ENCODE assay signal across 8 cellular contexts in the genomic region with DNA sequence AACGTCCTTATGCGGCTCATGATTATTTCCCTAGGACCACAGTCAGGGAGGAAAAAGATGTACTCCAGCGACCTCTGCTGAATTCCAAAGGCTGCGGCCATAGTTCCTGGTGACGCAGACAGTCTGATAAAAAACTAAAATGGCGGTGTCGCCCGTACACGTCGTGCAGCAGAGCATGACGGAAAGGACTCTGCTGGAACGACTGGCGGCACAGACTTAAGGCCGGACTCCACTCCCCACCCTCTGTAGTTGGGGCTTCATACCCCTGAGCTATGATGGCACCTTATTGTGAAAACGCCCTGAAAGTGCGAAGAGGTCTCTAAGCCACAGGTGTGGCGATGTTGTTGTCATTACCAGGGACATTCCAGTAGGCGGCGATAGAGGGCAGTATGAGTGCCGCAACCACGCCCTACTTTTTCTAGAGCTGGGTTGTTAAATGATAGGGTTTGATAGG.
DNase-seq lines count a peak whose midpoint lies in the region; ATAC-seq and TF ChIP-seq lines count a peak whose summit lies in the region.

No MANE protein-coding gene starts in this region.

- H4K8ac ChIP-seq in trophoblast cell (ENCODE audit: low read depth, low read length) = peak overlapping the region; percentile 90

- POLR2A ChIA-PET in AG04450 (lab: Yijun Ruan, JAX) = no interaction called here

- no peaks in the 10 kb centered on the region for H3K27me3 ChIP-seq in AG04450 (ENCODE audit: control insufficient read depth, insufficient read depth, low read length)
- no peaks in the 10 kb centered on the region for H3K27me3 ChIP-seq in cardiac muscle cell
- H3K27me3 ChIP-seq in trophoblast cell (ENCODE audit: insufficient read depth, low read length) = no peaks in the 10 kb centered on the region

- H3K27ac ChIP-seq in AG04450 (ENCODE audit: low read depth, low read length) = no peak overlapping the region
- peak overlapping the region; percentile 75 for H3K27ac ChIP-seq in cardiac muscle cell
- no peak overlapping the region for H3K27ac ChIP-seq in trophoblast cell (ENCODE audit: low read depth, low read length)
- H3K27ac ChIP-seq in urinary bladder (ENCODE audit: low read depth) = no peak overlapping the region

- CTCF ChIA-PET in AG04450 (lab: Charles Lee) = interaction anchor here (0.6 to 6.0 kb wide), 36 partner anchors 9 to 1424 kb away, joined by 3 to 112 read pairs (median 4); no protein-coding TSS in a partner anchor

- H3K4me1 ChIP-seq in cardiac muscle cell (ENCODE audit: low read depth) (no peaks in the 10 kb centered on the region), trophoblast cell (ENCODE audit: control insufficient read depth in 1 of 2, insufficient read depth in 2 of 2, low read length in 2 of 2) (no peaks in the 10 kb centered on the region), urinary bladder (ENCODE audit: insufficient read depth) (no peaks in the 10 kb centered on the region)

- peak overlapping the region; percentile 93 for H4K12ac ChIP-seq in trophoblast cell (ENCODE audit: low read depth, low read length)

- H2AK5ac ChIP-seq in trophoblast cell (ENCODE audit: low read length) = no peak overlapping the region

- peak overlapping the region; percentile 80 for H2BK120ac ChIP-seq in trophoblast cell (ENCODE audit: insufficient read depth, low read length, poor library complexity)

- no peaks in the 10 kb centered on the region for H3K27me3 Mint-ChIP-seq in activated naive CD4-positive, alpha-beta T cell treated with anti-CD3 and anti-CD28 coated beads, Interleukin-2, amount 50 U/mL, for 24 hours

- H3K79me1 ChIP-seq in trophoblast cell (ENCODE audit: low read length) = no peaks in the 10 kb centered on the region

- no peaks in the 10 kb centered on the region for H3K9me3 Mint-ChIP-seq in activated naive CD4-positive, alpha-beta T cell treated with anti-CD3 and anti-CD28 coated beads, Interleukin-2, amount 50 U/mL, for 24 hours

- H3K4me3 Mint-ChIP-seq in activated naive CD4-positive, alpha-beta T cell treated with anti-CD3 and anti-CD28 coated beads, Interleukin-2, amount 50 U/mL, for 24 hours = peak overlapping the region; percentile 94

- H3K27ac Mint-ChIP-seq in activated naive CD4-positive, alpha-beta T cell treated with anti-CD3 and anti-CD28 coated beads, Interleukin-2, amount 50 U/mL, for 24 hours = peak overlapping the region; percentile 80

- peak overlapping the region; percentile 87 for H4K91ac ChIP-seq in trophoblast cell (ENCODE audit: low read depth, low read length)

- DNase-seq in AG04450 (ENCODE audit: low read depth, low spot score) = peak; percentile 27
- DNase-seq in RPMI8226 = peak; percentile 48
- DNase-seq in cardiac muscle cell (ENCODE audit: low read depth in 1 of 2, low spot score in 1 of 2) = peak; percentile 71 to 74
- DNase-seq in trophoblast cell = peak; percentile 44 to 61

- no peak overlapping the region for H2BK12ac ChIP-seq in trophoblast cell (ENCODE audit: low read length)

- H3K4me1 Mint-ChIP-seq in activated naive CD4-positive, alpha-beta T cell treated with anti-CD3 and anti-CD28 coated beads, Interleukin-2, amount 50 U/mL, for 24 hours = peaks cover 4% of the 10 kb centered on the region

- H2AFZ ChIP-seq in trophoblast cell (ENCODE audit: insufficient read depth, low read length, poor library complexity) = no peak overlapping the region

- H3K36me3 Mint-ChIP-seq in activated naive CD4-positive, alpha-beta T cell treated with anti-CD3 and anti-CD28 coated beads, Interleukin-2, amount 50 U/mL, for 24 hours = no peaks in the 10 kb centered on the region

- no peak overlapping the region for H3K18ac ChIP-seq in trophoblast cell (ENCODE audit: low read length)

- H3K4ac ChIP-seq in trophoblast cell (ENCODE audit: low read depth, low read length) = no peak overlapping the region

- peak overlapping the region; percentile 82 for H3K9ac ChIP-seq in trophoblast cell (ENCODE audit: low read length)

- H3K23ac ChIP-seq in trophoblast cell (ENCODE audit: low read length) = no peak overlapping the region

- peak overlapping the region; percentile 79 for H2BK5ac ChIP-seq in trophoblast cell (ENCODE audit: low read depth, low read length, poor library complexity)

- H3K9me3 ChIP-seq in AG04450 (ENCODE audit: control insufficient read depth, insufficient read depth, low read length) (no peaks in the 10 kb centered on the region), cardiac muscle cell (ENCODE audit: low read depth) (no peaks in the 10 kb centered on the region), trophoblast cell (ENCODE audit: insufficient read depth, low read depth, low read length) (no peaks in the 10 kb centered on the region)

- H3K79me2 ChIP-seq in trophoblast cell (ENCODE audit: control insufficient read depth, insufficient read depth, low read length, poor library complexity) = no peaks in the 10 kb centered on the region

- H3K36me3 ChIP-seq in cardiac muscle cell (no peaks in the 10 kb centered on the region), trophoblast cell (ENCODE audit: control insufficient read depth in 1 of 2, insufficient read depth in 2 of 2, low read length in 2 of 2) (no peaks in the 10 kb centered on the region), urinary bladder (ENCODE audit: insufficient read depth) (no peaks in the 10 kb centered on the region)

- peak overlapping the region; percentile 63 for H3K4me2 ChIP-seq in trophoblast cell (ENCODE audit: low read length)

- WGBS in trophoblast cell (ENCODE audit: extremely low coverage, insufficient coverage, insufficient read length) = no CpG with 5 or more reads among the region's 21 CpGs
- WGBS in urinary bladder = 2% methylated on average over 21 of the region's 21 CpGs

- H3K4me3 ChIP-seq in AG04450 (ENCODE audit: low read depth, low read length) (peak overlapping the region; percentile 72), cardiac muscle cell (peak overlapping the region; percentile 68), trophoblast cell (ENCODE audit: low read depth, low read length) (peak overlapping the region; percentile 84), urinary bladder (ENCODE audit: low read depth, low read length) (peak overlapping the region; percentile 34)

- no peak overlapping the region for H3K14ac ChIP-seq in trophoblast cell (ENCODE audit: low read length)

- ATAC-seq in GM18519 (IDR thresholded peaks at IDR 0.05; ENCODE audit: low FRiP score, unreplicated experiment) = peak; percentile 59
- peak; percentile 71 for ATAC-seq in HG03342 (IDR thresholded peaks at IDR 0.05; ENCODE audit: unreplicated experiment)

- TF ChIP-seq CTCF in AG04450 (IDR thresholded peaks at IDR 0.05; ENCODE audit: low read depth, low read length) (peak; percentile 67), cardiac muscle cell (IDR thresholded peaks at IDR 0.05; ENCODE audit: low read depth, low read length) (peak; percentile 55)

Comparison
In these comparisons a context has a peak if more than half of its experiments do, and no peak if none do; other contexts are left out.
1. H3K4me3 ChIP-seq: peak in every context shown above with its lines; median percentile 84 in trophoblast cell; 72 in AG04450; 68 in cardiac muscle cell; 34 in urinary bladder.